In genomic region chr19:6457958-6458694, GRCh38 we compare ENCODE assay signal across 11 cellular contexts. TPM values are rescaled to one million over a fixed set of nuclear protein-coding genes. Genes with fewer than 3 reads are reported as not detected.
DNase-seq lines count a peak whose midpoint lies in the region; ATAC-seq and TF ChIP-seq lines count a peak whose summit lies in the region.
"Had no signal": no experiment of that assay in that cellular context is flagged by ENCODE, and none has a peak within 500 bp of the region (broad histone marks: within the 10 kb centered on the region; RNA-seq: fewer than 3 reads in every experiment).

No MANE protein-coding gene starts in this region.

- ATAC-seq in stimulated activated effector memory CD8-positive, alpha-beta T cell treated with anti-CD3 and anti-CD28 coated beads, Interleukin-12 subunit alpha, Interleukin-12 subunit beta, amount 100 ng/mL, for 72 hours = no peak
- ATAC-seq in GM19023 (IDR thresholded peaks at IDR 0.05; ENCODE audit: unreplicated experiment) = no peak
- ATAC-seq: foreskin keratinocyte had no signal

- peak overlapping the region; percentile 77 for H3K27ac Mint-ChIP-seq in activated CD4-positive, alpha-beta T cell treated with anti-CD3 and anti-CD28 coated beads, Interleukin-2, amount 10 ng/mL, durations not matched to agents 7 days and 5 days
- H3K27ac Mint-ChIP-seq in stimulated activated effector memory CD8-positive, alpha-beta T cell treated with anti-CD3 and anti-CD28 coated beads, Interleukin-12 subunit alpha, Interleukin-12 subunit beta, amount 100 ng/mL, for 72 hours = peak overlapping the region; percentile 66

- H3K36me3 Mint-ChIP-seq in activated CD4-positive, alpha-beta T cell treated with anti-CD3 and anti-CD28 coated beads, Interleukin-2, amount 10 ng/mL, durations not matched to agents 7 days and 5 days (ENCODE audit: low read depth) = peaks cover 37% of the 10 kb centered on the region
- H3K36me3 Mint-ChIP-seq in stimulated activated effector memory CD8-positive, alpha-beta T cell treated with anti-CD3 and anti-CD28 coated beads, Interleukin-12 subunit alpha, Interleukin-12 subunit beta, amount 100 ng/mL, for 72 hours = peaks cover 38% of the 10 kb centered on the region

- H3K36me3 ChIP-seq in esophagus muscularis mucosa = peaks cover 22 to 44% (median 35%) of the 10 kb centered on the region in 4 donors

- peak overlapping the region; percentile 82 for H3K4me3 Mint-ChIP-seq in activated CD4-positive, alpha-beta T cell treated with anti-CD3 and anti-CD28 coated beads, Interleukin-2, amount 10 ng/mL, durations not matched to agents 7 days and 5 days
- peak overlapping the region; percentile 88 for H3K4me3 Mint-ChIP-seq in stimulated activated effector memory CD8-positive, alpha-beta T cell treated with anti-CD3 and anti-CD28 coated beads, Interleukin-12 subunit alpha, Interleukin-12 subunit beta, amount 100 ng/mL, for 72 hours

- peaks cover 18% of the 10 kb centered on the region for H3K4me1 Mint-ChIP-seq in activated CD4-positive, alpha-beta T cell treated with anti-CD3 and anti-CD28 coated beads, Interleukin-2, amount 10 ng/mL, durations not matched to agents 7 days and 5 days
- H3K4me1 Mint-ChIP-seq in stimulated activated effector memory CD8-positive, alpha-beta T cell treated with anti-CD3 and anti-CD28 coated beads, Interleukin-12 subunit alpha, Interleukin-12 subunit beta, amount 100 ng/mL, for 72 hours = peaks cover 24% of the 10 kb centered on the region

- intact Hi-C loops in esophagus muscularis mucosa (cut with DNase I) = no loop called here

- CTCF ChIA-PET in activated CD4-positive, alpha-beta T cell treated with anti-CD3 and anti-CD28 coated beads, Interleukin-2, amount 10 ng/mL, durations not matched to agents 7 days and 5 days (lab: Charles Lee) = interaction anchor here (1.6 kb wide), 1 partner anchor 21 kb away, joined by 3 read pairs; no protein-coding TSS in a partner anchor

- H3K27me3 Mint-ChIP-seq in activated CD4-positive, alpha-beta T cell treated with anti-CD3 and anti-CD28 coated beads, Interleukin-2, amount 10 ng/mL, durations not matched to agents 7 days and 5 days = no peaks in the 10 kb centered on the region

- no peak for DNase-seq in activated CD4-positive, alpha-beta T cell treated with anti-CD3 and anti-CD28 coated beads, Interleukin-2, amount 10 ng/mL, durations not matched to agents 7 days and 5 days
- no peak for DNase-seq in activated CD4-positive, alpha-beta T cell treated with anti-CD3 and anti-CD28 coated beads, Interleukin-2, amount 50 U/mL, for 48 hours
- peak; percentile 13 for DNase-seq in NCI-H226
- no peak for DNase-seq in esophagus muscularis mucosa (ENCODE audit: extremely low spot score)
- no peak for DNase-seq in stimulated activated effector memory CD8-positive, alpha-beta T cell treated with anti-CD3 and anti-CD28 coated beads, Interleukin-12 subunit alpha, Interleukin-12 subunit beta, amount 100 ng/mL, for 72 hours (ENCODE audit: low spot score in 2 of 2)
- no peak for DNase-seq in activated CD8-positive, alpha-beta memory T cell treated with anti-CD3 and anti-CD28 coated beads, Interleukin-2, amount 50 U/mL, for 4 hours
- DNase-seq in T1000 (lab: John Stamatoyannopoulos, UW) = no peak
- DNase-seq: foreskin keratinocyte, NCI-H1436 had no signal

- WGBS in esophagus muscularis mucosa = 72% methylated on average over 16 of the region's 17 CpGs

- H3K27me3 ChIP-seq in esophagus muscularis mucosa = peaks cover 0 to 10% (median 0%) of the 10 kb centered on the region in 4 donors
- H3K27me3 ChIP-seq: foreskin keratinocyte had no signal

- peaks cover 0 to 13% (median 11%) of the 10 kb centered on the region in 4 donors for H3K9me3 ChIP-seq in esophagus muscularis mucosa

- POLR2A ChIA-PET in activated CD4-positive, alpha-beta T cell treated with anti-CD3 and anti-CD28 coated beads, Interleukin-2, amount 10 ng/mL, durations not matched to agents 7 days and 5 days (lab: Charles Lee) = no interaction called here

- no peak for TF ChIP-seq CTCF in esophagus muscularis mucosa (IDR thresholded peaks at IDR 0.05)

- peak overlapping the region; percentile 74 to 91 (median 88) for H3K27ac ChIP-seq in esophagus muscularis mucosa (replicated peaks in 1 of 4)
- H3K27ac ChIP-seq: foreskin keratinocyte had no signal

- peaks cover 11 to 28% (median 24%) of the 10 kb centered on the region in 4 donors for H3K4me1 ChIP-seq in esophagus muscularis mucosa
- H3K4me1 ChIP-seq: foreskin keratinocyte had no signal

- H3K4me3 ChIP-seq in esophagus muscularis mucosa = peak overlapping the region; percentile 66 to 97 (median 90)

- no peak for TF ChIP-seq POLR2A in esophagus muscularis mucosa (IDR thresholded peaks at IDR 0.05; ENCODE audit: low read depth)

- H3K9me3 Mint-ChIP-seq in activated CD4-positive, alpha-beta T cell treated with anti-CD3 and anti-CD28 coated beads, Interleukin-2, amount 10 ng/mL, durations not matched to agents 7 days and 5 days = peaks cover 20% of the 10 kb centered on the region
- H3K9me3 Mint-ChIP-seq in stimulated activated effector memory CD8-positive, alpha-beta T cell treated with anti-CD3 and anti-CD28 coated beads, Interleukin-12 subunit alpha, Interleukin-12 subunit beta, amount 100 ng/mL, for 72 hours = no peaks in the 10 kb centered on the region

- TF ChIP-seq EP300 in esophagus muscularis mucosa (IDR thresholded peaks at IDR 0.05) = no peak

RNA-seq across cellular contexts. Expression of gene SLC25A23, which starts 1.5 kb away (rescaled TPM):
- 10 to 100 TPM; 19.4 to 24.8 TPM for total RNA-seq in activated CD4-positive, alpha-beta T cell treated with anti-CD3 and anti-CD28 coated beads, Interleukin-2, amount 10 ng/mL, durations not matched to agents 7 days and 5 days
- total RNA-seq in esophagus muscularis mucosa = 100 to 1,000 TPM; 215 to 412 (median 315) TPM

RNA-seq across cellular contexts. Expression of gene CRB3, which starts 5.9 kb away (rescaled TPM):
- total RNA-seq in activated CD4-positive, alpha-beta T cell treated with anti-CD3 and anti-CD28 coated beads, Interleukin-2, amount 10 ng/mL, durations not matched to agents 7 days and 5 days = under 1 TPM; 0.33 to 0.64 TPM
- total RNA-seq in esophagus muscularis mucosa = 1 to 10 TPM in 3 of 4 donors, not detected in 1; 1.8 to 2.7 (median 2.4) TPM
- total RNA-seq: H4 had no signal

RNA-seq across cellular contexts. Expression of gene DENND1C, which starts 23.5 kb away (rescaled TPM):
- 100 to 1,000 TPM in 1 of 2 experiments, 10 to 100 TPM in 1; 100.0 to 104 TPM for total RNA-seq in activated CD4-positive, alpha-beta T cell treated with anti-CD3 and anti-CD28 coated beads, Interleukin-2, amount 10 ng/mL, durations not matched to agents 7 days and 5 days
- 1 to 10 TPM in 2 of 4 donors, under 1 TPM in 2; 0.13 to 2.8 (median 1.1) TPM for total RNA-seq in esophagus muscularis mucosa

RNA-seq across cellular contexts. Expression of gene SLC25A41, which starts 24.6 kb away (rescaled TPM):
- total RNA-seq in activated CD4-positive, alpha-beta T cell treated with anti-CD3 and anti-CD28 coated beads, Interleukin-2, amount 10 ng/mL, durations not matched to agents 7 days and 5 days = under 1 TPM; 0.42 to 0.55 TPM
- total RNA-seq in esophagus muscularis mucosa = 1 to 10 TPM in 1 of 4 donors, under 1 TPM in 2, not detected in 1; 0.32 to 2.4 (median 0.66) TPM
- total RNA-seq: H4 had no signal

RNA-seq across cellular contexts. Expression of gene KHSRP, which starts 33.5 kb away (rescaled TPM):
- 100 to 1,000 TPM; 301 to 308 TPM for total RNA-seq in activated CD4-positive, alpha-beta T cell treated with anti-CD3 and anti-CD28 coated beads, Interleukin-2, amount 10 ng/mL, durations not matched to agents 7 days and 5 days
- total RNA-seq in esophagus muscularis mucosa = 100 to 1,000 TPM; 105 to 202 (median 148) TPM

Comparison
In these comparisons a context has a peak if more than half of its experiments do, and no peak if none do; other contexts are left out.
1. RNA of gene SLC25A23, which starts 1.5 kb away (total RNA-seq): 215 to 412 TPM in esophagus muscularis mucosa; 19.4 to 24.8 TPM in activated CD4-positive, alpha-beta T cell treated with anti-CD3 and anti-CD28 coated beads, Interleukin-2, amount 10 ng/mL, durations not matched to agents 7 days and 5 days; every median in the first group is over 4 times any median in the second.
2. RNA of gene DENND1C, which starts 23.5 kb away (total RNA-seq): 100.0 to 104 TPM in activated CD4-positive, alpha-beta T cell treated with anti-CD3 and anti-CD28 coated beads, Interleukin-2, amount 10 ng/mL, durations not matched to agents 7 days and 5 days; 0.13 to 2.8 TPM in esophagus muscularis mucosa; every median in the first group is over 10 times any median in the second.